Comparison of ENCODE assay signal across 8 cellular contexts in genomic region chr1:100353988-100354387, GRCh38. TPM values are rescaled to one million over a fixed set of nuclear protein-coding genes. Genes with fewer than 3 reads are reported as not detected.
DNase-seq lines count a peak whose midpoint lies in the region; TF ChIP-seq lines count a peak whose summit lies in the region.

No MANE protein-coding gene starts in this region.

- peaks cover 2% of the 10 kb centered on the region for H3K27me3 Mint-ChIP-seq in neural crest cell (ENCODE audit: low read depth)

- no peak for TF ChIP-seq CTCF in DOHH2 (IDR thresholded peaks at IDR 0.05; ENCODE audit: low read depth, low read length, poor library complexity, severe bottlenecking)
- no peak for TF ChIP-seq CTCF in neural crest cell (conservative IDR thresholded peaks at IDR 0.05)
- no peak for TF ChIP-seq CTCF in thyroid gland (IDR thresholded peaks at IDR 0.05)
- no peak for TF ChIP-seq CTCF in GM13976 (IDR thresholded peaks at IDR 0.05; ENCODE audit: borderline replicate concordance, control extremely low read depth, extremely low read depth, insufficient read depth, missing control alignments)
- TF ChIP-seq CTCF in WERI-Rb-1 (IDR thresholded peaks at IDR 0.05; ENCODE audit: low read depth, low read length), result no peak

- H3K4me3 Mint-ChIP-seq in neural crest cell, result peak overlapping the region; percentile 97

- H3K9me2 ChIP-seq in DOHH2 (replicated peaks; ENCODE audit: control insufficient read depth, low read length), result no peaks in the 10 kb centered on the region

- H4K20me1 ChIP-seq in DOHH2 (ENCODE audit: control insufficient read depth, insufficient read depth, low read depth, low read length), result no peaks in the 10 kb centered on the region

- H3K4me1 Mint-ChIP-seq in neural crest cell, result peaks cover 52% of the 10 kb centered on the region

- no peaks in the 10 kb centered on the region for H3K9me3 Mint-ChIP-seq in neural crest cell

- in situ Hi-C loops in GM13976 (cut with MboI; ENCODE audit: low sequenced_read_pairs, unreplicated experiment), result no loop called here

- no peaks in the 10 kb centered on the region; the same call in 1 of the 2 replicates for H3K36me3 ChIP-seq in DOHH2 (ENCODE audit: control insufficient read depth, low read length)
- no peaks in the 10 kb centered on the region for H3K36me3 ChIP-seq in thyroid gland
- no peaks in the 10 kb centered on the region for H3K36me3 ChIP-seq in WERI-Rb-1

- H3F3A ChIP-seq in DOHH2 (ENCODE audit: control insufficient read depth, insufficient read depth), result peaks cover 22% of the 10 kb centered on the region

- H3K4me2 ChIP-seq in DOHH2 (ENCODE audit: low read length), result peak overlapping the region; percentile 70

- H3K36me3 Mint-ChIP-seq in neural crest cell (ENCODE audit: low read depth), result peaks cover 4% of the 10 kb centered on the region

- intact Hi-C loops in thyroid gland (cut with DNase I), result loop anchor here (5.0 kb wide), 1 partner anchor 87 kb away; the partner anchor contains the start of gene RTCA

- H3K79me2 ChIP-seq in DOHH2 (ENCODE audit: control insufficient read depth, low read length), result no peaks in the 10 kb centered on the region

- WGBS in thyroid gland, 2 donors, result 55 to 80% methylated on average over 1 of the region's 1 CpG

- H3K27ac Mint-ChIP-seq in neural crest cell (ENCODE audit: unreplicated experiment), result no peak overlapping the region

- H3K4me3 ChIP-seq in DOHH2 (ENCODE audit: low read length), result peak overlapping the region; percentile 90
- peak overlapping the region in 1 of 3 donors; percentile 86 for H3K4me3 ChIP-seq in thyroid gland (replicated peaks in 1 of 3)
- H3K4me3 ChIP-seq in WERI-Rb-1 (ENCODE audit: low read depth, low read length), result no peak overlapping the region

- H3K9me3 ChIP-seq in DOHH2 (ENCODE audit: control insufficient read depth, insufficient read depth, low read length), result no peaks in the 10 kb centered on the region
- no peaks in the 10 kb centered on the region for H3K9me3 ChIP-seq in thyroid gland
- H3K9me3 ChIP-seq in WERI-Rb-1 (ENCODE audit: severe bottlenecking), result no peaks in the 10 kb centered on the region

- DNase-seq in NCI-H1105 (lab: John Stamatoyannopoulos, UW), result peak; percentile 4
- peak; percentile 34 to 65 for DNase-seq in dermis microvascular lymphatic vessel endothelial cell (ENCODE audit: low read depth in 2 of 2)
- no peak for DNase-seq in neural crest cell (ENCODE audit: low read depth, low spot score)
- DNase-seq in thyroid gland, result no peak
- DNase-seq in GM13976 (ENCODE audit: low spot score), result no peak
- DNase-seq in stimulated activated CD4-positive, alpha-beta T cell treated with anti-CD3 and anti-CD28 coated beads, Interleukin-15, amount 100 ng/mL, for 24 hours, result no peak
- no peak for DNase-seq in WERI-Rb-1

- H3K27me3 ChIP-seq in DOHH2 (ENCODE audit: control insufficient read depth, low read length) (no peaks in the 10 kb centered on the region; the same call in 1 of the 2 replicates), thyroid gland (no peaks in the 10 kb centered on the region), WERI-Rb-1 (ENCODE audit: insufficient read depth, low read depth, severe bottlenecking) (no peaks in the 10 kb centered on the region)

- H3K27ac ChIP-seq in DOHH2 (ENCODE audit: low read depth, low read length) (no peak overlapping the region), thyroid gland (peak overlapping the region in 1 of 3 donors; percentile 37), WERI-Rb-1 (no peak overlapping the region)

- peaks cover 28% of the 10 kb centered on the region for H3K4me1 ChIP-seq in DOHH2 (ENCODE audit: control insufficient read depth, low read length)
- peaks cover 29 to 30% of the 10 kb centered on the region in 2 donors for H3K4me1 ChIP-seq in thyroid gland

- no peak for TF ChIP-seq POLR2A in thyroid gland (IDR thresholded peaks at IDR 0.05)

RNA-seq across cellular contexts. Expression of gene CDC14A, which starts 1.7 kb away (rescaled TPM):
- total RNA-seq in dermis microvascular lymphatic vessel endothelial cell (5.3 and 6.4 TPM in 2 replicates), neural crest cell (15.7 and 16.6 TPM in 2 replicates), thyroid gland (10 to 100 TPM; 17.1 to 32.8 (median 28.0) TPM)

Comparison
In these comparisons a context has a peak if more than half of its experiments do, and no peak if none do; other contexts are left out.
1. DNase-seq: peak in NCI-H1105 (single experiment) and dermis microvascular lymphatic vessel endothelial cell (2 of 2); none in neural crest cell (single experiment), thyroid gland (0 of 2), GM13976 (single experiment), stimulated activated CD4-positive, alpha-beta T cell treated with anti-CD3 and anti-CD28 coated beads, Interleukin-15, amount 100 ng/mL, for 24 hours (single experiment) and WERI-Rb-1 (single experiment).